1 cellular context compared by ENCODE assay signal in genomic region chr2:54579682-54580349, GRCh38.
A peak's percentile ranks its signal among the peaks of the same experiment; 100 is the strongest.
TF ChIP-seq lines count a peak whose summit lies in the region.

No MANE protein-coding gene starts in this region.

TF ChIP-seq in HepG2, 621 proteins besides CTCF, POLR2A, EP300 and RAD21 (continued from another document):
- TF ChIP-seq POGK (CRISPR knock-in tag; conservative IDR thresholded peaks at IDR 0.05) (peak; percentile 69; the same call in 1 of the 2 replicates), TEAD3 (CRISPR knock-in tag; optimal IDR thresholded peaks at IDR 0.05; ENCODE audit: borderline replicate concordance) (peak; percentile 60), ZFP90 (CRISPR knock-in tag; IDR thresholded peaks at IDR 0.05; ENCODE audit: borderline replicate concordance) (no peak)
TF ChIP-seq in HepG2: peak in this region for 164.
